8 cellular contexts compared by ENCODE assay signal in genomic region chr1:176208034-176208433, GRCh38. TPM values are rescaled to one million over a fixed set of nuclear protein-coding genes. Genes with fewer than 3 reads are reported as not detected.
DNase-seq lines count a peak whose midpoint lies in the region; ATAC-seq and TF ChIP-seq lines count a peak whose summit lies in the region.

No MANE protein-coding gene starts in this region.

- H3K27me3 ChIP-seq in esophagus muscularis mucosa: no peaks in the 10 kb centered on the region

- no peak for TF ChIP-seq EP300 in esophagus muscularis mucosa (IDR thresholded peaks at IDR 0.05)

- H3K4me3 ChIP-seq in esophagus muscularis mucosa: peak overlapping the region; percentile 81 to 96 (median 94)

- H3K4me3 Mint-ChIP-seq in progenitor cell of endocrine pancreas (ENCODE audit: low read depth): peak overlapping the region; percentile 88

- H3K9me3 ChIP-seq in ES-I3 (ENCODE audit: control insufficient read depth, insufficient read depth, low read length) (no peaks in the 10 kb centered on the region), esophagus muscularis mucosa (no peaks in the 10 kb centered on the region)

- H3K27me3 Mint-ChIP-seq in progenitor cell of endocrine pancreas: no peaks in the 10 kb centered on the region

- intact Hi-C loops in esophagus muscularis mucosa (cut with DNase I): no loop called here

- peak overlapping the region; percentile 99 for H3K27ac Mint-ChIP-seq in progenitor cell of endocrine pancreas

- H3K4me1 ChIP-seq in ES-I3 (ENCODE audit: insufficient read depth, low read length): peaks cover 12% of the 10 kb centered on the region
- H3K4me1 ChIP-seq in esophagus muscularis mucosa: peaks cover 32 to 40% (median 37%) of the 10 kb centered on the region in 4 donors

- no peak for ATAC-seq in GM18498 (IDR thresholded peaks at IDR 0.05; ENCODE audit: unreplicated experiment)

- DNase-seq in RPMI8226: peak; percentile 12
- DNase-seq in esophagus muscularis mucosa (ENCODE audit: extremely low spot score): no peak
- no peak for DNase-seq in progenitor cell of endocrine pancreas (ENCODE audit: low spot score, unreplicated experiment)
- DNase-seq in NCI-H345 (lab: John Stamatoyannopoulos, UW): no peak
- DNase-seq in COLO829 (ENCODE audit: low spot score): no peak
- DNase-seq in hippocampal formation (lab: John Stamatoyannopoulos, UW): no peak

- H3K36me3 ChIP-seq in ES-I3 (ENCODE audit: insufficient read depth, low read length) (no peaks in the 10 kb centered on the region), esophagus muscularis mucosa (no peaks in the 10 kb centered on the region)

- peak overlapping the region in 3 of 4 donors; percentile 95 to 99 (median 98) for H3K27ac ChIP-seq in esophagus muscularis mucosa (replicated peaks in 1 of 4)

- no peak for TF ChIP-seq CTCF in esophagus muscularis mucosa (IDR thresholded peaks at IDR 0.05)
- no peak for TF ChIP-seq CTCF in progenitor cell of endocrine pancreas (IDR thresholded peaks at IDR 0.05; ENCODE audit: unreplicated experiment)

- H3K4me1 Mint-ChIP-seq in progenitor cell of endocrine pancreas (ENCODE audit: low read depth): peaks cover 34% of the 10 kb centered on the region

- peak overlapping the region; percentile 86 for H3K9ac ChIP-seq in ES-I3 (ENCODE audit: low read depth, low read length)

- H3K9me3 Mint-ChIP-seq in progenitor cell of endocrine pancreas (ENCODE audit: low read depth): no peaks in the 10 kb centered on the region

- 57% methylated on average over 9 of the region's 9 CpGs for WGBS in esophagus muscularis mucosa

- H3K36me3 Mint-ChIP-seq in progenitor cell of endocrine pancreas (ENCODE audit: insufficient read depth): no peaks in the 10 kb centered on the region

- no peak for TF ChIP-seq POLR2A in esophagus muscularis mucosa (IDR thresholded peaks at IDR 0.05; ENCODE audit: low read depth)

RNA-seq across cellular contexts. Expression of gene COP1, which starts 0.9 kb away (rescaled TPM):
- 10 to 100 TPM; 36.1 to 53.6 (median 39.5) TPM for total RNA-seq in esophagus muscularis mucosa
- 58.1 and 60.2 TPM in 2 replicates for total RNA-seq in progenitor cell of endocrine pancreas
